ENCODE assay signal across 17 cellular contexts in the genomic region with DNA sequence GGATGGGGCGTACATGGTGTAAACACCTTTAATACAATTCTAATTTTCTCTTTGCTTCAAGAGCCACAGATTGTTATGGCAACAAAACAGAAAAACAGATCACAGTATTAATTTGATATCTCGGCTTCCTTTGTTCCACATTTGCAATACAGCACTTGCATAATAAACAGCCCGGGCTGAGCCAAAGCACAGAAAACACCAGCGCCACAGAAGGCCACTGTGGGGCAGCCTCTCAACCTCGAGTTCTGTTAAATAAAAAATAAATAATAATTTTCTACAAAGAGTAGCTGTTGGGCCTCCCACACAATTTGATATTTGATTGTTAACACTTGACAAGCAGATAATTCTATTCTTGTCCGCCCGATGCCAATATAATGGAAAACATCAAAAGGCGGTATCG.
DNase-seq lines count a peak whose midpoint lies in the region; ATAC-seq and TF ChIP-seq lines count a peak whose summit lies in the region.
"Had no signal": no experiment of that assay in that cellular context is flagged by ENCODE, and none has a peak within 500 bp of the region (broad histone marks: within the 10 kb centered on the region; RNA-seq: fewer than 3 reads in every experiment).

No MANE protein-coding gene starts in this region.

- no peak for TF ChIP-seq EP300 in sigmoid colon (IDR thresholded peaks at IDR 0.05)

- no peak overlapping the region for H2AFZ ChIP-seq in GM23338

- no peak overlapping the region for H3K4me2 ChIP-seq in GM23338

- H3K27me3 ChIP-seq in GM23338 (ENCODE audit: insufficient read depth), result no peaks in the 10 kb centered on the region
- no peaks in the 10 kb centered on the region for H3K27me3 ChIP-seq in sigmoid colon

- ATAC-seq in GM23338 (peak; percentile 45), WTC11 (peak; percentile 46), GM21723 (IDR thresholded peaks at IDR 0.05; ENCODE audit: unreplicated experiment) (no peak)
- ATAC-seq: HCT116, Right ventricle myocardium inferior had no signal

- H3K9me3 ChIP-seq in sigmoid colon, result no peaks in the 10 kb centered on the region

- no peak overlapping the region for H3K27ac ChIP-seq in GM23338 (ENCODE audit: low read depth)
- no peak overlapping the region for H3K27ac ChIP-seq in sigmoid colon
- no peak overlapping the region for H3K27ac ChIP-seq in caudate nucleus (ENCODE audit: low read depth, low read length)

- peak; percentile 20 to 37; a peak in 2 of 4 replicates for TF ChIP-seq CTCF in GM23338 (conservative IDR thresholded peaks at IDR 0.05; ENCODE audit: low read depth in 2 of 2)
- no peak for TF ChIP-seq CTCF in WTC11 (IDR thresholded peaks at IDR 0.05)
- no peak for TF ChIP-seq CTCF in sigmoid colon (IDR thresholded peaks at IDR 0.05)

- WGBS in sigmoid colon, 2 donors, result 81 to 85% methylated on average over 9 of the region's 9 CpGs

- CTCF ChIA-PET in WTC11 (lab: Charles Lee), result no interaction called here

- POLR2A ChIA-PET in WTC11 (lab: Charles Lee), result no interaction called here

- no peak overlapping the region for H3K4me3 ChIP-seq in GM23338
- H3K4me3 ChIP-seq in sigmoid colon, result no peak overlapping the region

- H3K79me2 ChIP-seq in GM23338 (replicated peaks; ENCODE audit: insufficient read depth), result no peaks in the 10 kb centered on the region

- H3K4me1 Mint-ChIP-seq in GM23338, result peaks cover 2% of the 10 kb centered on the region; the same call in 1 of the 3 replicates
- no peaks in the 10 kb centered on the region for H3K4me1 Mint-ChIP-seq in WTC11

- no peaks in the 10 kb centered on the region for H4K20me1 ChIP-seq in GM23338 (replicated peaks; ENCODE audit: insufficient read depth)

- no peaks in the 10 kb centered on the region for H3F3A ChIP-seq in GM23338 (replicated peaks; ENCODE audit: low read depth)

- H3K36me3 ChIP-seq in GM23338 (ENCODE audit: insufficient read depth), result no peaks in the 10 kb centered on the region; the same call in 1 of the 2 replicates
- no peaks in the 10 kb centered on the region for H3K36me3 ChIP-seq in sigmoid colon

- H3K36me3 Mint-ChIP-seq in GM23338 (ENCODE audit: low read depth), result peaks cover 18% of the 10 kb centered on the region
- peaks cover 14% of the 10 kb centered on the region for H3K36me3 Mint-ChIP-seq in WTC11

- peak; percentile 34 for DNase-seq in GM23338 (ENCODE audit: low spot score)
- no peak for DNase-seq in WTC11 (ENCODE audit: low spot score)
- DNase-seq in islet precursor cell, result peak; percentile 25
- peak; percentile 65 for DNase-seq in sigmoid colon
- DNase-seq in caudate nucleus (lab: John Stamatoyannopoulos, UW), result no peak
- no peak for DNase-seq in CD1c-positive myeloid dendritic cell (ENCODE audit: extremely low spot score)
- DNase-seq: ACHN; AML-193; Calu3; CD4-positive, alpha-beta T cell; NCI-H1436; NCI-H2081; NCI-H510A; NCI-H82 had no signal

- peaks cover 12% of the 10 kb centered on the region for H3K27me3 Mint-ChIP-seq in GM23338 (ENCODE audit: insufficient read depth, low read depth, poor library complexity)
- no peaks in the 10 kb centered on the region; the same call in none of the 2 replicates for H3K27me3 Mint-ChIP-seq in WTC11 (ENCODE audit: low read depth)
- H3K27me3 Mint-ChIP-seq: CD4-positive, alpha-beta T cell had no signal

- H3K9me3 Mint-ChIP-seq in GM23338 (peaks cover 19% of the 10 kb centered on the region), WTC11 (peaks cover 41% of the 10 kb centered on the region)

- no peaks in the 10 kb centered on the region for H3K4me1 ChIP-seq in GM23338 (ENCODE audit: insufficient read depth)
- H3K4me1 ChIP-seq in sigmoid colon, result peaks cover 0 to 7% (median 4%) of the 10 kb centered on the region in 4 donors

- no peak overlapping the region for H3K4me3 Mint-ChIP-seq in GM23338
- H3K4me3 Mint-ChIP-seq in WTC11, result no peak overlapping the region
- H3K4me3 Mint-ChIP-seq: CD4-positive, alpha-beta T cell had no signal

- no peak overlapping the region for H3K27ac Mint-ChIP-seq in GM23338
- H3K27ac Mint-ChIP-seq in WTC11, result no peak overlapping the region
- H3K27ac Mint-ChIP-seq: CD4-positive, alpha-beta T cell had no signal

- intact Hi-C loops in sigmoid colon (cut with DNase I), result no loop called here

- no peak for TF ChIP-seq POLR2A in sigmoid colon (IDR thresholded peaks at IDR 0.05)

- H3K9me2 ChIP-seq in GM23338 (ENCODE audit: insufficient read depth), result no peaks in the 10 kb centered on the region

TF ChIP-seq in GM23338, 12 proteins besides CTCF, POLR2A, EP300 and RAD21 (continues in another document):
- TF ChIP-seq, protein P1, sequence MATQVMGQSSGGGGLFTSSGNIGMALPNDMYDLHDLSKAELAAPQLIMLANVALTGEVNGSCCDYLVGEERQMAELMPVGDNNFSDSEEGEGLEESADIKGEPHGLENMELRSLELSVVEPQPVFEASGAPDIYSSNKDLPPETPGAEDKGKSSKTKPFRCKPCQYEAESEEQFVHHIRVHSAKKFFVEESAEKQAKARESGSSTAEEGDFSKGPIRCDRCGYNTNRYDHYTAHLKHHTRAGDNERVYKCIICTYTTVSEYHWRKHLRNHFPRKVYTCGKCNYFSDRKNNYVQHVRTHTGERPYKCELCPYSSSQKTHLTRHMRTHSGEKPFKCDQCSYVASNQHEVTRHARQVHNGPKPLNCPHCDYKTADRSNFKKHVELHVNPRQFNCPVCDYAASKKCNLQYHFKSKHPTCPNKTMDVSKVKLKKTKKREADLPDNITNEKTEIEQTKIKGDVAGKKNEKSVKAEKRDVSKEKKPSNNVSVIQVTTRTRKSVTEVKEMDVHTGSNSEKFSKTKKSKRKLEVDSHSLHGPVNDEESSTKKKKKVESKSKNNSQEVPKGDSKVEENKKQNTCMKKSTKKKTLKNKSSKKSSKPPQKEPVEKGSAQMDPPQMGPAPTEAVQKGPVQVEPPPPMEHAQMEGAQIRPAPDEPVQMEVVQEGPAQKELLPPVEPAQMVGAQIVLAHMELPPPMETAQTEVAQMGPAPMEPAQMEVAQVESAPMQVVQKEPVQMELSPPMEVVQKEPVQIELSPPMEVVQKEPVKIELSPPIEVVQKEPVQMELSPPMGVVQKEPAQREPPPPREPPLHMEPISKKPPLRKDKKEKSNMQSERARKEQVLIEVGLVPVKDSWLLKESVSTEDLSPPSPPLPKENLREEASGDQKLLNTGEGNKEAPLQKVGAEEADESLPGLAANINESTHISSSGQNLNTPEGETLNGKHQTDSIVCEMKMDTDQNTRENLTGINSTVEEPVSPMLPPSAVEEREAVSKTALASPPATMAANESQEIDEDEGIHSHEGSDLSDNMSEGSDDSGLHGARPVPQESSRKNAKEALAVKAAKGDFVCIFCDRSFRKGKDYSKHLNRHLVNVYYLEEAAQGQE (IDR thresholded peaks at IDR 0.05; ENCODE audit: unreplicated experiment), result no peak
- no peak for TF ChIP-seq JUNB (IDR thresholded peaks at IDR 0.05; ENCODE audit: unreplicated experiment)

TF ChIP-seq in WTC11, 78 proteins besides CTCF, POLR2A, EP300 and RAD21:
- TF ChIP-seq JUN (CRISPR knock-in tag; IDR thresholded peaks at IDR 0.05), result no peak

Comparison
In these comparisons a context has a peak if more than half of its experiments do, and no peak if none do; other contexts are left out.
1. DNase-seq: peak in GM23338 (single experiment), islet precursor cell (single experiment) and sigmoid colon (single experiment); none in WTC11 (single experiment), caudate nucleus (0 of 61) and CD1c-positive myeloid dendritic cell (single experiment).
2. CTCF ChIP-seq: peak in GM23338 (2 of 2); none in WTC11 (single experiment) and sigmoid colon (0 of 4).